ENCODE assay signal across 1 cellular context in the genomic region with DNA sequence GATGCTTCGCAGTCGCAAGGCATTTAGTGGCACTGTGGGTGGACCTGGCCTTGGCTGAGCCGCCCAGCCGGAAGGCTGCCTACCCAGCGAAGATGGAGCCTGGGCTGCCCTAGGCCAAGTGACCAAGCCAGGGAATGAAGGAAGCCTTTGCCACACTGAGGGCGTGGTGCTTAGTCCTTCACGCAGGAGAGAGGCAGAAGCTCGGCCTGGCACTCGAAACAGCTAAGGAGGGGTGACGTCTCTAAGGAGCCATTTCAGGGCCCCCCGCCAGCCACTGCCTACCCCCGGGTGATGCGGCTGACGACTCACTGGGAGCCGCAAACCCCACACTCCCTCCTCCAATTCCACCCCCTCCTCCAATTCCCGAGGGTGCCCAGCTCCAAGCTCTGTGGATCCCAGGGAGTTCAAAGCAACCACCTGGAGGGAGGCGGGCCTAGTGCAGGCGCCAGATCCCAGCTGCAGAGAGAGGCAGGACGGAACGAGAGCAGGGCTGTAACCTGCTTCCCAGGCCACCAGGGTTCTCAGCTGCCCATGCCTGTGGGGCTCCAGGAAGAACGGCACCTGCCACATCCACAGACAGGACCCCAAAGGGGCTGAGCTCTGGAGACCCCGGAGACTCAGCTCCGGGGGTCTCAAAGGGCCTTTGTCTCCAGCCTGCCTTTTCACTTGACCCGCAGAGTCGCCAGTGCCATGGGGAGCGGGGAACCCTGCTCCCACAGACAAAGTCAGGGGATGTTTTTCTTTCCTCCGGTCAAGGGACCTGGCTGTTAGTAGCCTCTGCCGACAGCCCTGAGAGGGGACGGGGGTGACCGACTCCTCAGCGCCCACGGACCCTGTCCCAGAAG.
A peak's percentile ranks its signal among the peaks of the same experiment; 100 is the strongest.
TF ChIP-seq lines count a peak whose summit lies in the region.

No MANE protein-coding gene starts in this region.

TF ChIP-seq in HepG2, 621 proteins besides CTCF, POLR2A, EP300 and RAD21 (continued from another document):
- TF ChIP-seq, protein P1, sequence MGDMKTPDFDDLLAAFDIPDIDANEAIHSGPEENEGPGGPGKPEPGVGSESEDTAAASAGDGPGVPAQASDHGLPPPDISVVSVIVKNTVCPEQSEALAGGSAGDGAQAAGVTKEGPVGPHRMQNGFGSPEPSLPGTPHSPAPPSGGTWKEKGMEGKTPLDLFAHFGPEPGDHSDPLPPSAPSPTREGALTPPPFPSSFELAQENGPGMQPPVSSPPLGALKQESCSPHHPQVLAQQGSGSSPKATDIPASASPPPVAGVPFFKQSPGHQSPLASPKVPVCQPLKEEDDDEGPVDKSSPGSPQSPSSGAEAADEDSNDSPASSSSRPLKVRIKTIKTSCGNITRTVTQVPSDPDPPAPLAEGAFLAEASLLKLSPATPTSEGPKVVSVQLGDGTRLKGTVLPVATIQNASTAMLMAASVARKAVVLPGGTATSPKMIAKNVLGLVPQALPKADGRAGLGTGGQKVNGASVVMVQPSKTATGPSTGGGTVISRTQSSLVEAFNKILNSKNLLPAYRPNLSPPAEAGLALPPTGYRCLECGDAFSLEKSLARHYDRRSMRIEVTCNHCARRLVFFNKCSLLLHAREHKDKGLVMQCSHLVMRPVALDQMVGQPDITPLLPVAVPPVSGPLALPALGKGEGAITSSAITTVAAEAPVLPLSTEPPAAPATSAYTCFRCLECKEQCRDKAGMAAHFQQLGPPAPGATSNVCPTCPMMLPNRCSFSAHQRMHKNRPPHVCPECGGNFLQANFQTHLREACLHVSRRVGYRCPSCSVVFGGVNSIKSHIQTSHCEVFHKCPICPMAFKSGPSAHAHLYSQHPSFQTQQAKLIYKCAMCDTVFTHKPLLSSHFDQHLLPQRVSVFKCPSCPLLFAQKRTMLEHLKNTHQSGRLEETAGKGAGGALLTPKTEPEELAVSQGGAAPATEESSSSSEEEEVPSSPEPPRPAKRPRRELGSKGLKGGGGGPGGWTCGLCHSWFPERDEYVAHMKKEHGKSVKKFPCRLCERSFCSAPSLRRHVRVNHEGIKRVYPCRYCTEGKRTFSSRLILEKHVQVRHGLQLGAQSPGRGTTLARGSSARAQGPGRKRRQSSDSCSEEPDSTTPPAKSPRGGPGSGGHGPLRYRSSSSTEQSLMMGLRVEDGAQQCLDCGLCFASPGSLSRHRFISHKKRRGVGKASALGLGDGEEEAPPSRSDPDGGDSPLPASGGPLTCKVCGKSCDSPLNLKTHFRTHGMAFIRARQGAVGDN (CRISPR knock-in tag; IDR thresholded peaks at IDR 0.05), result no peak
- TF ChIP-seq AGO1 (IDR thresholded peaks at IDR 0.05; ENCODE audit: low read depth, low read length, poor library complexity, severe bottlenecking) (peak; percentile 21), POLR2G (IDR thresholded peaks at IDR 0.05; ENCODE audit: low read depth, low read length) (peak; percentile 22), ZNF430 (CRISPR knock-in tag; IDR thresholded peaks at IDR 0.05) (no peak), RBM22 (optimal IDR thresholded peaks at IDR 0.05; ENCODE audit: low read length) (peak; percentile 78)
